ENCODE assay signal across 16 cellular contexts in genomic region chr18:7677001-7677400, GRCh38.
DNase-seq lines count a peak whose midpoint lies in the region; ATAC-seq and TF ChIP-seq lines count a peak whose summit lies in the region.
"Had no signal": no experiment of that assay in that cellular context is flagged by ENCODE, and none has a peak within 500 bp of the region (broad histone marks: within the 10 kb centered on the region; RNA-seq: fewer than 3 reads in every experiment).

No MANE protein-coding gene starts in this region.

- intact Hi-C loops in lower lobe of right lung (cut with DNase I): no loop called here

- no peaks in the 10 kb centered on the region for H3K27me3 ChIP-seq in KMS-11 (ENCODE audit: insufficient read depth, low read depth)
- H3K27me3 ChIP-seq in gastroesophageal sphincter: no peaks in the 10 kb centered on the region
- H3K27me3 ChIP-seq in lower lobe of right lung (ENCODE audit: low read depth): no peaks in the 10 kb centered on the region

- 66 to 68% methylated on average over 3 to 4 of the region's 4 CpGs for WGBS in gastroesophageal sphincter (ENCODE audit: low coverage in 1 of 2), 2 donors

- H3K4me1 Mint-ChIP-seq in chondrocyte (ENCODE audit: low read depth) (peaks cover 58% of the 10 kb centered on the region), glutamatergic neuron (ENCODE audit: low read depth, unreplicated experiment) (peaks cover 12% of the 10 kb centered on the region)

- H3K9me3 ChIP-seq in gastroesophageal sphincter (no peaks in the 10 kb centered on the region), lower lobe of right lung (no peaks in the 10 kb centered on the region)

- H3K4me3 ChIP-seq in AG09309 (ENCODE audit: control insufficient read depth, low read depth, low read length): no peak overlapping the region
- H3K4me3 ChIP-seq in KMS-11 (IDR thresholded peaks at IDR 0.05; ENCODE audit: insufficient read depth, low read depth, low read length): no peak overlapping the region
- H3K4me3 ChIP-seq in gastroesophageal sphincter: no peak overlapping the region
- no peak overlapping the region for H3K4me3 ChIP-seq in lower lobe of right lung

- no peak overlapping the region for H3K4me3 Mint-ChIP-seq in chondrocyte (ENCODE audit: unreplicated experiment)
- no peak overlapping the region for H3K4me3 Mint-ChIP-seq in glutamatergic neuron (ENCODE audit: unreplicated experiment)
- H3K4me3 Mint-ChIP-seq: HFFc6 had no signal

- H3K27ac ChIP-seq in KMS-11: no peak overlapping the region
- H3K27ac ChIP-seq in gastroesophageal sphincter: no peak overlapping the region
- no peak overlapping the region for H3K27ac ChIP-seq in lower lobe of right lung
- H3K27ac ChIP-seq: C4-2B had no signal

- no peaks in the 10 kb centered on the region for H3K79me2 ChIP-seq in KMS-11 (ENCODE audit: insufficient read depth, low read depth)

- no peaks in the 10 kb centered on the region for H3K27me3 Mint-ChIP-seq in chondrocyte (ENCODE audit: low read depth)
- H3K27me3 Mint-ChIP-seq in glutamatergic neuron (ENCODE audit: unreplicated experiment): peaks cover 3% of the 10 kb centered on the region

- TF ChIP-seq CTCF in AG09309 (IDR thresholded peaks at IDR 0.05; ENCODE audit: control insufficient read depth, insufficient read depth, low read depth, low read length, missing control alignments) (no peak), KMS-11 (conservative IDR thresholded peaks at IDR 0.05; ENCODE audit: low read depth, low read length) (no peak), chondrocyte (IDR thresholded peaks at IDR 0.05) (no peak), glutamatergic neuron (IDR thresholded peaks at IDR 0.05; ENCODE audit: partially characterized antibody, unreplicated experiment) (no peak), gastroesophageal sphincter (IDR thresholded peaks at IDR 0.05) (no peak), lower lobe of right lung (IDR thresholded peaks at IDR 0.05) (no peak)

- no peak overlapping the region for H3K9ac ChIP-seq in KMS-11

- H3K36me3 ChIP-seq in KMS-11 (ENCODE audit: insufficient read depth): no peaks in the 10 kb centered on the region
- no peaks in the 10 kb centered on the region for H3K36me3 ChIP-seq in gastroesophageal sphincter
- no peaks in the 10 kb centered on the region for H3K36me3 ChIP-seq in lower lobe of right lung

- H3K4me2 ChIP-seq in KMS-11: peak overlapping the region; percentile 13; the same call in 1 of the 2 replicates

- H3K36me3 Mint-ChIP-seq in chondrocyte (ENCODE audit: low read depth): peaks cover 4% of the 10 kb centered on the region
- H3K36me3 Mint-ChIP-seq in glutamatergic neuron (ENCODE audit: unreplicated experiment): no peaks in the 10 kb centered on the region

- H3K4me1 ChIP-seq in KMS-11 (ENCODE audit: low read depth, poor library complexity, severe bottlenecking): peaks cover 16% of the 10 kb centered on the region
- peaks cover 0 to 34% (median 0%) of the 10 kb centered on the region in 3 donors for H3K4me1 ChIP-seq in gastroesophageal sphincter
- H3K4me1 ChIP-seq in lower lobe of right lung: no peaks in the 10 kb centered on the region

- no peak for TF ChIP-seq EP300 in gastroesophageal sphincter (IDR thresholded peaks at IDR 0.05)

- peak; percentile 5 for DNase-seq in AG09309 (ENCODE audit: low read depth)
- DNase-seq in chondrocyte (ENCODE audit: low spot score): no peak
- no peak for DNase-seq in glutamatergic neuron
- DNase-seq in foreskin melanocyte: no peak
- no peak for DNase-seq in lower lobe of right lung
- DNase-seq: DMS79 treated with DMSO at 0.1 percent for 48 hours, HFFc6, KBM-7, MV-4-11, NCI-H1694 treated with DMSO at 0.1 percent for 48 hours, NCI-H510A treated with DMSO at 0.1 percent for 48 hours, NCI-H774, SHP77 treated with DMSO at 0.1 percent for 48 hours had no signal

- H3K27ac Mint-ChIP-seq in chondrocyte (ENCODE audit: unreplicated experiment) (peak overlapping the region; percentile 94), glutamatergic neuron (ENCODE audit: unreplicated experiment) (peak overlapping the region; percentile 76)
- H3K27ac Mint-ChIP-seq: HFFc6 had no signal

- no peaks in the 10 kb centered on the region for H4K20me1 ChIP-seq in KMS-11 (ENCODE audit: insufficient read depth)

- ATAC-seq in gastroesophageal sphincter (no peak), lower lobe of right lung (no peak)

- no peak for TF ChIP-seq POLR2A in gastroesophageal sphincter (IDR thresholded peaks at IDR 0.05)

- H2AFZ ChIP-seq in KMS-11 (ENCODE audit: low read depth): no peak overlapping the region

- H3K9me3 Mint-ChIP-seq in chondrocyte (ENCODE audit: low read depth): no peaks in the 10 kb centered on the region
- H3K9me3 Mint-ChIP-seq in glutamatergic neuron (ENCODE audit: unreplicated experiment): peaks cover 2% of the 10 kb centered on the region
- H3K9me3 Mint-ChIP-seq: HFFc6 had no signal
